Comparison of ENCODE assay signal across 8 cellular contexts in the genomic region with DNA sequence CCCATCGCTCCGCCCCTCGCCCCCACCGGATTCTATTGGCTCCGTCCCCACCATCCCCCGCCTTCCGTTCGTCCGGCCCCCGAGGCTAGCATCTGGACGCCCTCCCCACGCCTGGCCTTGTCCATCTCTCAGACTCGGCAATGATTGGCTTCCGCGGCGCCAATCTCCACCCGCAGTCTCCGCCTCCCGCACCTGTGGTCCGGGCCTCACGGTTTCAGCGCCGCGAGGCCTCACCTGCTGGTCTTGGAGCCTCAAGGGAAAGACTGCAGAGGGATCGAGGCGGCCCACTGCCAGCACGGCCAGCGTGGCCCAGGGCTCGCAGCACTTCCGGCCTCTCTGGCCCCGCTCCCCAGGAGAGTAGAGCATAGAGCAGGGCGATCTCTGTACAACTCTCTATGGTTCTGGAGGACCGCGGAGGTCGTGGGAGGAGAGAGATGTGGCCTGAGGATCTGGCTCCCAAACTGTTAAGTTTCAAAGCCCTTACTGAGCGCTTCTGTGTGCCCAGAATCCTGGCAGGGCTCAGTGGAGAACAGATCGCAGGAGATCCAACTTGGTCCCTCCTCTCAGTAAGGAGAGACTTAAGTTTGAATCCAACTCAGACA. TPM values are rescaled to one million over a fixed set of nuclear protein-coding genes. Genes with fewer than 3 reads are reported as not detected.
DNase-seq lines count a peak whose midpoint lies in the region; ATAC-seq, FAIRE-seq and TF ChIP-seq lines count a peak whose summit lies in the region.

A gene (minus strand): TSS at position 329 of the 602 bp plus-strand sequence. CDS start 543 bp downstream, outside the sequence.

- H3K36me3 ChIP-seq in endothelial cell of umbilical vein (ENCODE audit: control insufficient read depth in 2 of 2, extremely low read depth in 1 of 2, insufficient read depth in 2 of 2, low read length in 2 of 2) = peaks cover 2 to 10% of the 10 kb centered on the region in 2 experiments

- no peak within 1 kb of the TSS for H2AFZ ChIP-seq in endothelial cell of umbilical vein (ENCODE audit: low read depth, low read length)

- peak within 1 kb of the TSS; percentile 84 for H3K4me3 Mint-ChIP-seq in activated CD8-positive, alpha-beta T cell treated with anti-CD3 and anti-CD28 coated beads, Interleukin-2, amount 10 ng/mL, durations not matched to agents 7 days and 5 days
- H3K4me3 Mint-ChIP-seq in stimulated activated effector memory CD8-positive, alpha-beta T cell treated with anti-CD3 and anti-CD28 coated beads, Interleukin-12 subunit alpha, Interleukin-12 subunit beta, amount 100 ng/mL, for 72 hours = peak within 1 kb of the TSS; percentile 93

- H3K27me3 Mint-ChIP-seq in activated CD8-positive, alpha-beta T cell treated with anti-CD3 and anti-CD28 coated beads, Interleukin-2, amount 10 ng/mL, durations not matched to agents 7 days and 5 days (ENCODE audit: low read depth) = peaks cover 4% of the 10 kb centered on the region

- no peaks in the 10 kb centered on the region for H4K20me1 ChIP-seq in endothelial cell of umbilical vein (replicated peaks; ENCODE audit: control insufficient read depth, extremely low read depth, insufficient read depth, low read length)

- dilution Hi-C loops in endothelial cell of umbilical vein (cut with MboI; ENCODE audit: extremely low pct_ligation_motif_present, low sequenced_read_pairs) = no loop called here

- intact Hi-C loops in endothelial cell of umbilical vein (cut with micrococcal nuclease) = loop anchor here (1.0 to 2.0 kb wide), 3 partner anchors 16 to 47 kb away; a partner anchor contains a TSS

- BruUV-seq in endothelial cell of umbilical vein (replicated peaks; lab: Mats Ljungman, UMichigan) = TSS peak; percentile 95

- H3K27me3 ChIP-seq in endothelial cell of umbilical vein (ENCODE audit: control insufficient read depth in 2 of 2, insufficient read depth in 2 of 2, low read length in 2 of 2) = no peaks in the 10 kb centered on the region

- H3K9me3 ChIP-seq in endothelial cell of umbilical vein (replicated peaks; ENCODE audit: control insufficient read depth, insufficient read depth, low read length) = no peaks in the 10 kb centered on the region

- POLR2A ChIA-PET in activated CD8-positive, alpha-beta T cell treated with anti-CD3 and anti-CD28 coated beads, Interleukin-2, amount 10 ng/mL, durations not matched to agents 7 days and 5 days (lab: Charles Lee) = no interaction called here
- POLR2A ChIA-PET in endothelial cell of umbilical vein (lab: Charles Lee) = interaction anchor here (0.6 to 1.0 kb wide), 4 partner anchors 9 to 302 kb away, joined by 3 read pairs; a partner anchor contains a TSS

- H3K4me3 ChIP-seq in endothelial cell of umbilical vein (replicated peaks in 1 of 3; ENCODE audit: insufficient read depth in 1 of 3, low read depth in 1 of 3, low read length in 3 of 3) = peak within 1 kb of the TSS; percentile 59 to 74 (median 73)

- peaks cover 27% of the 10 kb centered on the region for H3K79me2 ChIP-seq in endothelial cell of umbilical vein (ENCODE audit: control insufficient read depth, insufficient read depth, low read length)

- no peaks in the 10 kb centered on the region for H3K9me1 ChIP-seq in endothelial cell of umbilical vein (replicated peaks; ENCODE audit: control insufficient read depth, extremely low read depth, insufficient read depth, low read length)

- peak; percentile 61 for TF ChIP-seq POLR2A in endothelial cell of umbilical vein (IDR thresholded peaks at IDR 0.05; ENCODE audit: low read depth, low read length)

- peak within 1 kb of the TSS; percentile 87 for H3K27ac Mint-ChIP-seq in activated CD8-positive, alpha-beta T cell treated with anti-CD3 and anti-CD28 coated beads, Interleukin-2, amount 10 ng/mL, durations not matched to agents 7 days and 5 days
- peak within 1 kb of the TSS; percentile 95 for H3K27ac Mint-ChIP-seq in stimulated activated effector memory CD8-positive, alpha-beta T cell treated with anti-CD3 and anti-CD28 coated beads, Interleukin-12 subunit alpha, Interleukin-12 subunit beta, amount 100 ng/mL, for 72 hours

- DNase-seq in COLO668 (lab: John Stamatoyannopoulos, UW; ENCODE audit: unreplicated experiment) (peak; percentile 99), NCI-H748 treated with DMSO at 0.1 percent for 48 hours (lab: John Stamatoyannopoulos, UW) (peak; percentile 99), endothelial cell of umbilical vein (ENCODE audit: low read depth, low spot score) (peak; percentile 94), midbrain (lab: John Stamatoyannopoulos, UW) (peak; percentile 95)
- DNase-seq in activated CD8-positive, alpha-beta T cell treated with anti-CD3 and anti-CD28 coated beads, Interleukin-2, amount 10 ng/mL, durations not matched to agents 7 days and 5 days = peak; percentile 95
- DNase-seq in stimulated activated effector memory CD8-positive, alpha-beta T cell treated with anti-CD3 and anti-CD28 coated beads, Interleukin-12 subunit alpha, Interleukin-12 subunit beta, amount 100 ng/mL, for 72 hours (ENCODE audit: low spot score in 2 of 2) = peak; percentile 72 to 96

- peak within 1 kb of the TSS; percentile 99 for H3K4me2 ChIP-seq in endothelial cell of umbilical vein (ENCODE audit: insufficient read depth, low read length)

- CTCF ChIA-PET in activated CD8-positive, alpha-beta T cell treated with anti-CD3 and anti-CD28 coated beads, Interleukin-2, amount 10 ng/mL, durations not matched to agents 7 days and 5 days (lab: Charles Lee) = interaction anchor here (0.6 to 6.1 kb wide), 7 partner anchors 16 to 219 kb away, joined by 3 to 67 read pairs (median 5); a partner anchor contains a TSS
- CTCF ChIA-PET in endothelial cell of umbilical vein (lab: Charles Lee) = interaction anchor here (0.8 to 2.8 kb wide), 10 partner anchors 8 to 62 kb away, joined by 3 to 30 read pairs (median 4); a partner anchor contains a TSS

- FAIRE-seq in endothelial cell of umbilical vein (lab: Jason Lieb, UNC) = no peak

- ATAC-seq in GM19452 (IDR thresholded peaks at IDR 0.05; ENCODE audit: unreplicated experiment) (peak; percentile 57), HG03571 (IDR thresholded peaks at IDR 0.05; ENCODE audit: unreplicated experiment) (peak; percentile 36)
- peak; percentile 73 for ATAC-seq in activated CD8-positive, alpha-beta T cell treated with anti-CD3 and anti-CD28 coated beads, Interleukin-2, amount 10 ng/mL, durations not matched to agents 7 days and 5 days
- peak; percentile 82 for ATAC-seq in stimulated activated effector memory CD8-positive, alpha-beta T cell treated with anti-CD3 and anti-CD28 coated beads, Interleukin-12 subunit alpha, Interleukin-12 subunit beta, amount 100 ng/mL, for 72 hours

- peaks cover 72% of the 10 kb centered on the region for H3K4me1 Mint-ChIP-seq in activated CD8-positive, alpha-beta T cell treated with anti-CD3 and anti-CD28 coated beads, Interleukin-2, amount 10 ng/mL, durations not matched to agents 7 days and 5 days (ENCODE audit: low read depth)
- peaks cover 70% of the 10 kb centered on the region for H3K4me1 Mint-ChIP-seq in stimulated activated effector memory CD8-positive, alpha-beta T cell treated with anti-CD3 and anti-CD28 coated beads, Interleukin-12 subunit alpha, Interleukin-12 subunit beta, amount 100 ng/mL, for 72 hours

- no peak for TF ChIP-seq CTCF in endothelial cell of umbilical vein (IDR thresholded peaks at IDR 0.05; ENCODE audit: extremely low read depth in 1 of 2, insufficient read depth in 1 of 2, low read depth in 1 of 2, low read length in 2 of 2)

- H3K4me1 ChIP-seq in endothelial cell of umbilical vein (ENCODE audit: control insufficient read depth, extremely low read depth, insufficient read depth, low read length) = peaks cover 30% of the 10 kb centered on the region

- H3K9ac ChIP-seq in endothelial cell of umbilical vein (replicated peaks; ENCODE audit: extremely low read depth, insufficient read depth, low read length) = peak within 1 kb of the TSS; percentile 94

- H3K9me3 Mint-ChIP-seq in activated CD8-positive, alpha-beta T cell treated with anti-CD3 and anti-CD28 coated beads, Interleukin-2, amount 10 ng/mL, durations not matched to agents 7 days and 5 days (ENCODE audit: insufficient read depth) = no peaks in the 10 kb centered on the region
- no peaks in the 10 kb centered on the region for H3K9me3 Mint-ChIP-seq in stimulated activated effector memory CD8-positive, alpha-beta T cell treated with anti-CD3 and anti-CD28 coated beads, Interleukin-12 subunit alpha, Interleukin-12 subunit beta, amount 100 ng/mL, for 72 hours

- peaks cover 18% of the 10 kb centered on the region for H3K36me3 Mint-ChIP-seq in activated CD8-positive, alpha-beta T cell treated with anti-CD3 and anti-CD28 coated beads, Interleukin-2, amount 10 ng/mL, durations not matched to agents 7 days and 5 days (ENCODE audit: low read depth)
- peaks cover 44% of the 10 kb centered on the region for H3K36me3 Mint-ChIP-seq in stimulated activated effector memory CD8-positive, alpha-beta T cell treated with anti-CD3 and anti-CD28 coated beads, Interleukin-12 subunit alpha, Interleukin-12 subunit beta, amount 100 ng/mL, for 72 hours

- peak within 1 kb of the TSS; percentile 100 for H3K27ac ChIP-seq in endothelial cell of umbilical vein (ENCODE audit: insufficient read depth, low read depth, low read length)

TF ChIP-seq in endothelial cell of umbilical vein, 7 proteins besides CTCF, POLR2A, EP300 and RAD21 (continues in another document):
- no peak for TF ChIP-seq GATA2 (IDR thresholded peaks at IDR 0.05; ENCODE audit: insufficient read depth, insufficient read length, low read depth, low read length)
- no peak for TF ChIP-seq FOS (IDR thresholded peaks at IDR 0.05; ENCODE audit: borderline replicate concordance, insufficient read depth, low read length)
- no peak for TF ChIP-seq JUN (IDR thresholded peaks at IDR 0.05; ENCODE audit: borderline replicate concordance, insufficient read depth, insufficient read length, low read depth)
- peak; percentile 66 for TF ChIP-seq POLR2AphosphoS5 (IDR thresholded peaks at IDR 0.05; ENCODE audit: insufficient read depth, low read depth, low read length)
- no peak for TF ChIP-seq EZH2 (IDR thresholded peaks at IDR 0.05; ENCODE audit: borderline replicate concordance, low read depth, low read length, severe bottlenecking)
- TF ChIP-seq MYC (IDR thresholded peaks at IDR 0.05; ENCODE audit: low read depth, low read length) = peak; percentile 24

RNA-seq across cellular contexts. Expression of the gene that starts here (rescaled TPM):
- 10 to 100 TPM; 57.5 to 64.8 TPM for total RNA-seq in activated CD8-positive, alpha-beta T cell treated with anti-CD3 and anti-CD28 coated beads, Interleukin-2, amount 10 ng/mL, durations not matched to agents 7 days and 5 days
- 81.8 and 82.6 TPM in 2 replicates for total RNA-seq in endothelial cell of umbilical vein
- 126 and 146 TPM in 2 replicates for polyA plus RNA-seq in endothelial cell of umbilical vein
- polyA plus RNA-seq in endothelial cell of umbilical vein (2011; cell fraction: cytosol; rRNA removed) = 93.4 and 111 TPM in 2 replicates
- 103 and 106 TPM in 2 replicates for polyA plus RNA-seq in endothelial cell of umbilical vein (2011; cell fraction: nucleus; rRNA removed)
- 88.7 and 94.4 TPM in 2 replicates for polyA plus RNA-seq in endothelial cell of umbilical vein (2012)
- polyA minus RNA-seq in endothelial cell of umbilical vein = 59.3 and 63.8 TPM in 2 replicates
- polyA minus RNA-seq in endothelial cell of umbilical vein (2011; cell fraction: cytosol; rRNA and poly(A)+ RNA removed) = 38.5 TPM
- 27.0 and 27.3 TPM in 2 replicates for polyA minus RNA-seq in endothelial cell of umbilical vein (2011; cell fraction: nucleus; rRNA and poly(A)+ RNA removed)

Comparison
In these comparisons a context has a peak if more than half of its experiments do, and no peak if none do; other contexts are left out.
1. Peak in every context shown above with its lines: DNase-seq, ATAC-seq, H3K4me3 ChIP-seq and H3K27ac ChIP-seq.